In genomic region chr11:68211546-68211945, GRCh38 we compare ENCODE assay signal across 8 cellular contexts. TPM values are rescaled to one million over a fixed set of nuclear protein-coding genes. Genes with fewer than 3 reads are reported as not detected.
DNase-seq lines count a peak whose midpoint lies in the region; ATAC-seq and TF ChIP-seq lines count a peak whose summit lies in the region.

No MANE protein-coding gene starts in this region.

- peak overlapping the region; percentile 73 to 97 (median 89) for H3K27ac Mint-ChIP-seq in CD8-positive, alpha-beta memory T cell

- peak overlapping the region; percentile 93 for H3K4me3 ChIP-seq in CD8-positive, alpha-beta memory T cell (ENCODE audit: low read length)
- H3K4me3 ChIP-seq in NT2/D1 (ENCODE audit: insufficient read length, low read depth) = peak overlapping the region; percentile 84
- H3K4me3 ChIP-seq in endocrine pancreas (ENCODE audit: control insufficient read depth, insufficient read depth, low read length) = peak overlapping the region; percentile 92
- peak overlapping the region; percentile 93 to 94 for H3K4me3 ChIP-seq in neutrophil (ENCODE audit: low read depth in 1 of 2, low read length in 1 of 2)

- CTCF ChIA-PET in CD8-positive, alpha-beta memory T cell (lab: Charles Lee) = no interaction called here

- no peaks in the 10 kb centered on the region for H3K36me3 ChIP-seq in CD8-positive, alpha-beta memory T cell (ENCODE audit: insufficient read depth, low read length)
- H3K36me3 ChIP-seq in NT2/D1 (ENCODE audit: insufficient read depth, insufficient read length, low read length) (no peaks in the 10 kb centered on the region), endocrine pancreas (ENCODE audit: control insufficient read depth, insufficient read depth, low read length) (no peaks in the 10 kb centered on the region), neutrophil (no peaks in the 10 kb centered on the region)

- H3K27me3 ChIP-seq in CD8-positive, alpha-beta memory T cell (ENCODE audit: insufficient read depth, low read length, poor library complexity, severe bottlenecking) = peaks cover 4% of the 10 kb centered on the region
- peaks cover 7% of the 10 kb centered on the region for H3K27me3 ChIP-seq in NT2/D1 (ENCODE audit: insufficient read depth, insufficient read length)
- H3K27me3 ChIP-seq in endocrine pancreas (ENCODE audit: control insufficient read depth, insufficient read depth, low read length) = no peaks in the 10 kb centered on the region
- H3K27me3 ChIP-seq in neutrophil = peaks cover 21% of the 10 kb centered on the region

- DNase-seq in CD8-positive, alpha-beta memory T cell = peak in 1 of 5 donors; percentile 12
- DNase-seq in NT2/D1 (ENCODE audit: low read depth, low spot score) (no peak), SIG-M5 (lab: John Stamatoyannopoulos, UW) (no peak)
- DNase-seq in effector CD8-positive, alpha-beta T cell (lab: John Stamatoyannopoulos, UW) = no peak
- no peak for DNase-seq in central memory CD4-positive, alpha-beta T cell

- H3K27me3 Mint-ChIP-seq in CD8-positive, alpha-beta memory T cell = peaks cover 5 to 8% of the 10 kb centered on the region in 2 donors

- ATAC-seq in GM18868 (IDR thresholded peaks at IDR 0.05; ENCODE audit: unreplicated experiment) = no peak

- H3K9ac ChIP-seq in NT2/D1 (ENCODE audit: insufficient read length, low read depth) (peak overlapping the region; percentile 85), endocrine pancreas (ENCODE audit: control insufficient read depth, insufficient read depth, low read length) (peak overlapping the region; percentile 69)

- peaks cover 53 to 64% (median 60%) of the 10 kb centered on the region in 3 donors for H3K4me1 Mint-ChIP-seq in CD8-positive, alpha-beta memory T cell

- H3K27ac ChIP-seq in CD8-positive, alpha-beta memory T cell (ENCODE audit: low read depth, low read length) = no peak overlapping the region
- peak overlapping the region; percentile 21 for H3K27ac ChIP-seq in neutrophil

- peaks cover 0 to 7% (median 2%) of the 10 kb centered on the region in 3 donors for H3K36me3 Mint-ChIP-seq in CD8-positive, alpha-beta memory T cell

- no peak for TF ChIP-seq CTCF in neutrophil (IDR thresholded peaks at IDR 0.05)

- H3K9me3 Mint-ChIP-seq in CD8-positive, alpha-beta memory T cell = peaks cover 0 to 2% (median 0%) of the 10 kb centered on the region in 5 donors

- peak overlapping the region; percentile 92 to 97 (median 95) for H3K4me3 Mint-ChIP-seq in CD8-positive, alpha-beta memory T cell

- POLR2A ChIA-PET in CD8-positive, alpha-beta memory T cell (lab: Charles Lee) = no interaction called here

- no peaks in the 10 kb centered on the region for H3K9me3 ChIP-seq in CD8-positive, alpha-beta memory T cell (ENCODE audit: low read length)
- H3K9me3 ChIP-seq in NT2/D1 (ENCODE audit: insufficient read depth, low read length) (no peaks in the 10 kb centered on the region), endocrine pancreas (ENCODE audit: control insufficient read depth, low read length) (no peaks in the 10 kb centered on the region), neutrophil (no peaks in the 10 kb centered on the region)

- H3K4me1 ChIP-seq in CD8-positive, alpha-beta memory T cell (ENCODE audit: insufficient read depth, low read length) = peaks cover 48% of the 10 kb centered on the region
- peaks cover 18% of the 10 kb centered on the region for H3K4me1 ChIP-seq in NT2/D1 (ENCODE audit: insufficient read depth, insufficient read length)
- peaks cover 10% of the 10 kb centered on the region for H3K4me1 ChIP-seq in endocrine pancreas (ENCODE audit: control insufficient read depth, insufficient read depth, low read length)
- H3K4me1 ChIP-seq in neutrophil (ENCODE audit: control insufficient read depth in 1 of 2, insufficient read depth in 1 of 2, low read depth in 1 of 2, low read length in 1 of 2) = peaks cover 54 to 59% of the 10 kb centered on the region in 2 experiments

RNA-seq across cellular contexts. Expression of gene KMT5B, which starts 1.6 kb away (rescaled TPM):
- total RNA-seq in CD8-positive, alpha-beta memory T cell = 10 to 100 TPM; 21.9 to 22.6 TPM
- 49.1 TPM for polyA plus RNA-seq in CD8-positive, alpha-beta memory T cell
